In the genomic region with DNA sequence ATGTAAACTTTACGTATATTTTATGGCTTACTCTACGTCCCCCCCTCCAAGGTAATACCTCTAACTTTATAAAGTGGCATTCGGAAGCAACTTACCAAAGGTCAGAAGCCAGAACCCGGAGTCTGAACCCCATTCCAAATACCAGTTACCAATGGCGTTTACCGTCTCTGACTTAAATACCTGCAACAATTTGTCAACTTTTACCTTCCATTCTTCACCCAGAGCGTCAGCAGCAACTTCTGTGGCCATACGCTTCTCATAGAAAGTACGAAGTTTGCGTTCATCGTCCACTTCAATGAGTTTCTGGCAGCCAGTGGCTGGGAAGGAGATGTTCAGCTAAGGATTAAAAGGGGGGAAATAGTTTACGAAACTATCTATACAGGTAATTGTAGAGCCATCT, we compare ENCODE assay signal across 8 cellular contexts.
DNase-seq lines count a peak whose midpoint lies in the region; ATAC-seq and TF ChIP-seq lines count a peak whose summit lies in the region.

No MANE protein-coding gene starts in this region.

- H3K9me3 Mint-ChIP-seq in central memory CD8-positive, alpha-beta T cell: no peaks in the 10 kb centered on the region

- DNase-seq in Ammon's horn (ENCODE audit: low spot score) (peak; percentile 2), LNCaP clone FGC (ENCODE audit: low read depth) (no peak), GM03348 (ENCODE audit: low spot score) (no peak), NCI-H1694 treated with DMSO at 0.1 percent for 48 hours (lab: John Stamatoyannopoulos, UW) (no peak), NCI-H1048 (lab: John Stamatoyannopoulos, UW) (no peak)
- DNase-seq in central memory CD8-positive, alpha-beta T cell (ENCODE audit: low spot score in 2 of 2): no peak

- peaks cover 0 to 20% of the 10 kb centered on the region in 2 donors for H3K4me1 ChIP-seq in muscle layer of duodenum (ENCODE audit: control insufficient read depth in 1 of 2, insufficient read depth in 2 of 2, low read length in 2 of 2)

- peak overlapping the region; percentile 88 for H3K27ac ChIP-seq in muscle layer of duodenum (ENCODE audit: low read length)

- H3K4me1 Mint-ChIP-seq in central memory CD8-positive, alpha-beta T cell: peaks cover 52% of the 10 kb centered on the region

- H3K4me3 ChIP-seq in LNCaP clone FGC (ENCODE audit: low read depth, low read length) (peak overlapping the region; percentile 94), muscle layer of duodenum (ENCODE audit: low read depth in 1 of 2, low read length in 2 of 2) (peak overlapping the region; percentile 71 to 84)

- H3K36me3 Mint-ChIP-seq in central memory CD8-positive, alpha-beta T cell (ENCODE audit: insufficient read depth): peaks cover 67% of the 10 kb centered on the region

- no peaks in the 10 kb centered on the region for H3K27me3 Mint-ChIP-seq in central memory CD8-positive, alpha-beta T cell

- H3K36me3 ChIP-seq in muscle layer of duodenum (ENCODE audit: control insufficient read depth in 1 of 2, insufficient read depth in 2 of 2, low read length in 2 of 2): peaks cover 34 to 44% of the 10 kb centered on the region in 2 donors

- TF ChIP-seq CTCF in LNCaP clone FGC (IDR thresholded peaks at IDR 0.05; ENCODE audit: control insufficient read depth, extremely low read depth, insufficient read depth): no peak

- ATAC-seq in central memory CD8-positive, alpha-beta T cell (replicated peaks; ENCODE audit: extremely low read depth, poor library complexity, severe bottlenecking): peak; percentile 1
- ATAC-seq in HG02852 (IDR thresholded peaks at IDR 0.05; ENCODE audit: unreplicated experiment): no peak

- H3K4me3 Mint-ChIP-seq in central memory CD8-positive, alpha-beta T cell: peak overlapping the region; percentile 90

- peak overlapping the region; percentile 95 for H3K27ac Mint-ChIP-seq in central memory CD8-positive, alpha-beta T cell (ENCODE audit: low read depth)

- no peaks in the 10 kb centered on the region for H3K27me3 ChIP-seq in muscle layer of duodenum (ENCODE audit: low read depth, low read length)

- no peaks in the 10 kb centered on the region for H3K9me3 ChIP-seq in muscle layer of duodenum (ENCODE audit: control insufficient read depth in 1 of 2, low read length in 2 of 2)
